ENCODE assay signal across 9 cellular contexts in the genomic region with DNA sequence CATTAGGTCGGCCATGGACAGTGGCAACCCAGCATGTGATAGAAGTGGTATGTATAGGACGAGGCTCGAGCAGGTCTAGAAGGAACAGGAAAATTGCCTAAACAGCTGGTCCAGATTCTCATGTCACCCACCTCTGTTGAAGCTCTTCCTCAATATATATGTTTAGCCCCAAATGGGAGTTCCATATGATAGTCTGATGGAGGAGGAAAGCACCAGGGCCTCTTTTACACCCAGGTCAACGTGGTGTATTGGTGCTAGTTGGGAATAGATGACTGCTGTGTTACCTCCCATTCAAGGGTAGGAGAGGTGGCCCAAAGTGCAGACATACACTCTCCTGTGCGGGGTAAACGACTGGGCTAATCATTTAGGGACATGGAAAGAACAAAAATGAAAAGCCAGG. TPM values are rescaled to one million over a fixed set of nuclear protein-coding genes. Genes with fewer than 3 reads are reported as not detected.
"Had no signal": no experiment of that assay in that cellular context is flagged by ENCODE, and none has a peak within 500 bp of the region (broad histone marks: within the 10 kb centered on the region; RNA-seq: fewer than 3 reads in every experiment).

No MANE protein-coding gene starts in this region.

- FAIRE-seq: HTR-8/SVneo, K562 had no signal

- DNase-seq: IMR-90, KBM-7, KG1 had no signal

- H3K4me3 ChIP-seq: K562 had no signal

- H3K4me2 ChIP-seq: KMS-11 had no signal

- ATAC-seq: K562 had no signal

- H3K27ac ChIP-seq: HL-60, KMS-11 had no signal

- H3K9ac ChIP-seq: KMS-11 had no signal

RNA-seq across cellular contexts. Expression of a gene that starts 5.3 kb away (rescaled TPM):
- total RNA-seq: HT-29, IMR-90, K562 had no signal
- polyA plus RNA-seq: IgD-negative memory B cell, IMR-90, K562 had no signal
